15 cellular contexts compared by ENCODE assay signal in genomic region chr16:11232302-11232851, GRCh38. TPM values are rescaled to one million over a fixed set of nuclear protein-coding genes. Genes with fewer than 3 reads are reported as not detected.
A peak's percentile ranks its signal among the peaks of the same experiment; 100 is the strongest.
DNase-seq lines count a peak whose midpoint lies in the region; ATAC-seq lines count a peak whose summit lies in the region.
"Had no signal": no experiment of that assay in that cellular context is flagged by ENCODE, and none has a peak within 500 bp of the region (broad histone marks: within the 10 kb centered on the region; RNA-seq: fewer than 3 reads in every experiment).

No MANE protein-coding gene starts in this region.

- no peaks in the 10 kb centered on the region for H3F3A ChIP-seq in GM23248 (ENCODE audit: insufficient read depth)

- H3K27me3 ChIP-seq in neuronal stem cell (ENCODE audit: control insufficient read depth in 3 of 3, insufficient read depth in 3 of 3, low read depth in 1 of 3, low read length in 3 of 3) (peaks cover 0 to 12% (median 0%) of the 10 kb centered on the region in 3 experiments), GM23248 (replicated peaks; ENCODE audit: insufficient read depth) (no peaks in the 10 kb centered on the region)
- H3K27me3 ChIP-seq: MG63 had no signal

- H4K20me1 ChIP-seq in GM23248 (ENCODE audit: insufficient read depth) = no peaks in the 10 kb centered on the region

- H4K8ac ChIP-seq in neuronal stem cell (ENCODE audit: low read depth, low read length) = no peak overlapping the region

- no peak overlapping the region for H2BK12ac ChIP-seq in neuronal stem cell (ENCODE audit: low read length)

- H3K36me3 ChIP-seq in neuronal stem cell (replicated peaks in 1 of 2; ENCODE audit: control insufficient read depth in 2 of 2, insufficient read depth in 2 of 2, low read length in 2 of 2) (no peaks in the 10 kb centered on the region), GM23248 (ENCODE audit: low read depth) (no peaks in the 10 kb centered on the region)
- H3K36me3 ChIP-seq: heart left ventricle, MG63 had no signal

- H2AK5ac ChIP-seq in neuronal stem cell (ENCODE audit: low read depth, low read length) = no peak overlapping the region

- H2AFZ ChIP-seq in neuronal stem cell (ENCODE audit: low read length) (peak overlapping the region; percentile 75), GM23248 (no peak overlapping the region)

- no peaks in the 10 kb centered on the region for H3K27me3 Mint-ChIP-seq in T-helper 2 cell treated with Interferon-gamma antibody and Interleukin-4, amounts not matched to agents 5 μg/mL and 100 μg/mL, for 36 hours (ENCODE audit: low read depth)
- no peaks in the 10 kb centered on the region for H3K27me3 Mint-ChIP-seq in IgD-negative memory B cell
- H3K27me3 Mint-ChIP-seq in activated naive CD8-positive, alpha-beta T cell treated with anti-CD3 and anti-CD28 coated beads, Interleukin-2, amount 50 U/mL, for 24 hours = no peaks in the 10 kb centered on the region

- ATAC-seq in activated naive CD8-positive, alpha-beta T cell treated with anti-CD3 and anti-CD28 coated beads, Interleukin-2, amount 50 U/mL, for 24 hours = no peak
- no peak for ATAC-seq in GM21360 (IDR thresholded peaks at IDR 0.05; ENCODE audit: unreplicated experiment)

- H3K23ac ChIP-seq in neuronal stem cell (ENCODE audit: low read depth, low read length, poor library complexity) = no peak overlapping the region

- no peak overlapping the region for H3K27ac ChIP-seq in neuronal stem cell (replicated peaks; ENCODE audit: low read length)
- H3K27ac ChIP-seq in GM23248 = no peak overlapping the region

- no peak overlapping the region for H2BK5ac ChIP-seq in neuronal stem cell (ENCODE audit: low read length)

- in situ Hi-C loops in GM23248 (cut with MboI) = no loop called here

- H3K79me2 ChIP-seq in GM23248 (ENCODE audit: insufficient read depth) = no peaks in the 10 kb centered on the region

- H3K18ac ChIP-seq in neuronal stem cell (ENCODE audit: low read length) = no peak overlapping the region

- H3K27ac Mint-ChIP-seq in T-helper 2 cell treated with Interferon-gamma antibody and Interleukin-4, amounts not matched to agents 5 μg/mL and 100 μg/mL, for 36 hours = peak overlapping the region; percentile 97
- H3K27ac Mint-ChIP-seq in IgD-negative memory B cell = peak overlapping the region in 1 of 3 donors; percentile 80
- peak overlapping the region; percentile 97 for H3K27ac Mint-ChIP-seq in activated naive CD8-positive, alpha-beta T cell treated with anti-CD3 and anti-CD28 coated beads, Interleukin-2, amount 50 U/mL, for 24 hours

- H3K9me2 ChIP-seq in GM23248 (ENCODE audit: insufficient read depth) = no peaks in the 10 kb centered on the region

- H3K4me1 ChIP-seq in neuronal stem cell (ENCODE audit: control insufficient read depth in 2 of 2, insufficient read depth in 1 of 2, low read depth in 1 of 2, low read length in 2 of 2) (peaks cover 2 to 5% of the 10 kb centered on the region in 2 donors), GM23248 (ENCODE audit: insufficient read depth) (peaks cover 3% of the 10 kb centered on the region; the same call in 1 of the 2 replicates)

- H3K4me2 ChIP-seq in neuronal stem cell (ENCODE audit: insufficient read depth, low read length, poor library complexity, severe bottlenecking) = no peak overlapping the region
- H3K4me2 ChIP-seq in GM23248 (ENCODE audit: unreplicated experiment) = no peak overlapping the region

- no peaks in the 10 kb centered on the region for H3K9me3 Mint-ChIP-seq in T-helper 2 cell treated with Interferon-gamma antibody and Interleukin-4, amounts not matched to agents 5 μg/mL and 100 μg/mL, for 36 hours
- H3K9me3 Mint-ChIP-seq in IgD-negative memory B cell = no peaks in the 10 kb centered on the region
- H3K9me3 Mint-ChIP-seq in activated naive CD8-positive, alpha-beta T cell treated with anti-CD3 and anti-CD28 coated beads, Interleukin-2, amount 50 U/mL, for 24 hours = no peaks in the 10 kb centered on the region

- H3K14ac ChIP-seq in neuronal stem cell (ENCODE audit: low read length) = no peak overlapping the region

- no CpG with 5 or more reads among the region's 3 CpGs for WGBS in neuronal stem cell (ENCODE audit: extremely low coverage in 2 of 2, insufficient read length in 2 of 2, insufficient replicate concordance in 1 of 2), 2 donors
- WGBS in GM23248 (ENCODE audit: low coverage in 1 of 2, low lambda C conversion rate in 2 of 2, missing lambda C conversion rate in 2 of 2), 2 experiments = 92 to 95% methylated on average over 2 to 3 of the region's 3 CpGs

- H3K9ac ChIP-seq in neuronal stem cell (ENCODE audit: low read depth, low read length, poor library complexity) = no peak overlapping the region
- no peak overlapping the region for H3K9ac ChIP-seq in GM23248

- H2BK120ac ChIP-seq in neuronal stem cell (ENCODE audit: low read depth, low read length) = no peak overlapping the region

- H3K79me1 ChIP-seq in neuronal stem cell (ENCODE audit: low read depth, low read length) = no peaks in the 10 kb centered on the region

- peaks cover 79% of the 10 kb centered on the region for H3K4me1 Mint-ChIP-seq in T-helper 2 cell treated with Interferon-gamma antibody and Interleukin-4, amounts not matched to agents 5 μg/mL and 100 μg/mL, for 36 hours (ENCODE audit: low read depth)
- H3K4me1 Mint-ChIP-seq in IgD-negative memory B cell = peaks cover 6 to 14% (median 12%) of the 10 kb centered on the region in 3 donors
- H3K4me1 Mint-ChIP-seq in activated naive CD8-positive, alpha-beta T cell treated with anti-CD3 and anti-CD28 coated beads, Interleukin-2, amount 50 U/mL, for 24 hours = peaks cover 85% of the 10 kb centered on the region

- H4K91ac ChIP-seq in neuronal stem cell (ENCODE audit: low read depth, low read length, poor library complexity) = no peak overlapping the region

- no peak overlapping the region for H3K4ac ChIP-seq in neuronal stem cell (ENCODE audit: low read length)

- H3K36me3 Mint-ChIP-seq in T-helper 2 cell treated with Interferon-gamma antibody and Interleukin-4, amounts not matched to agents 5 μg/mL and 100 μg/mL, for 36 hours (ENCODE audit: low read depth) = no peaks in the 10 kb centered on the region
- no peaks in the 10 kb centered on the region for H3K36me3 Mint-ChIP-seq in IgD-negative memory B cell
- no peaks in the 10 kb centered on the region for H3K36me3 Mint-ChIP-seq in activated naive CD8-positive, alpha-beta T cell treated with anti-CD3 and anti-CD28 coated beads, Interleukin-2, amount 50 U/mL, for 24 hours (ENCODE audit: low read depth)

- H3K4me3 Mint-ChIP-seq in T-helper 2 cell treated with Interferon-gamma antibody and Interleukin-4, amounts not matched to agents 5 μg/mL and 100 μg/mL, for 36 hours = peak overlapping the region; percentile 83
- peak overlapping the region; percentile 45 to 86 (median 66) for H3K4me3 Mint-ChIP-seq in IgD-negative memory B cell
- H3K4me3 Mint-ChIP-seq in activated naive CD8-positive, alpha-beta T cell treated with anti-CD3 and anti-CD28 coated beads, Interleukin-2, amount 50 U/mL, for 24 hours = peak overlapping the region; percentile 65

- no peaks in the 10 kb centered on the region for H3K9me3 ChIP-seq in neuronal stem cell (replicated peaks in 1 of 2; ENCODE audit: control insufficient read depth in 2 of 2, insufficient read depth in 1 of 2, low read depth in 1 of 2, low read length in 2 of 2)
- H3K9me3 ChIP-seq in GM23248 (ENCODE audit: low read depth) = no peaks in the 10 kb centered on the region
- H3K9me3 ChIP-seq: heart left ventricle, MG63 had no signal

- no peak overlapping the region for H2BK15ac ChIP-seq in neuronal stem cell (ENCODE audit: low read length)

- H3K4me3 ChIP-seq in neuronal stem cell (ENCODE audit: low read length in 2 of 2) = no peak overlapping the region
- no peak overlapping the region for H3K4me3 ChIP-seq in GM23248
- H3K4me3 ChIP-seq: MG63 had no signal

- no peak for DNase-seq in T-helper 2 cell treated with Interferon-gamma antibody and Interleukin-4, amounts not matched to agents 5 μg/mL and 100 μg/mL, for 36 hours (ENCODE audit: low spot score)
- DNase-seq in T-helper 2 cell (no peak), neuronal stem cell (ENCODE audit: low spot score) (no peak), SIG-M5 (lab: John Stamatoyannopoulos, UW) (no peak), GM23248 (no peak)
- DNase-seq in activated naive CD8-positive, alpha-beta T cell treated with anti-CD3 and anti-CD28 coated beads, Interleukin-2, amount 50 U/mL, for 24 hours = no peak
- DNase-seq: 8988T, MG63, NCI-H2081, NCI-H748 treated with DMSO at 0.1 percent for 48 hours had no signal

RNA-seq across cellular contexts. Expression of gene SOCS1, which starts 23.6 kb away (rescaled TPM):
- polyA plus RNA-seq in IgD-negative memory B cell = 39.1 TPM
- 3.4 TPM for polyA plus RNA-seq in neuronal stem cell (2013, experiment 1 of 2)
- polyA plus RNA-seq in neuronal stem cell (2013, experiment 2 of 2) = 3.6 TPM
- total RNA-seq in GM23248 (2014; rRNA removed; shearing (Covaris generic)) = 1.4 and 2.0 TPM in 2 replicates
- 1.6 and 2.3 TPM in 2 replicates for polyA plus RNA-seq in GM23248 (2016; fragmentation: Nextera tagmentation; extraction: Ambion mirVana)

RNA-seq across cellular contexts. Expression of gene TNP2, which starts 36.7 kb away (rescaled TPM):
- polyA plus RNA-seq in IgD-negative memory B cell (not detected), GM23248 (2016; fragmentation: Nextera tagmentation; extraction: Ambion mirVana) (not detected in 2 replicates)
- not detected for polyA plus RNA-seq in neuronal stem cell (2013, experiment 1 of 2)
- polyA plus RNA-seq in neuronal stem cell (2013, experiment 2 of 2) = not detected
- not detected in 2 replicates for total RNA-seq in GM23248 (2014; rRNA removed; shearing (Covaris generic))
- total RNA-seq: heart left ventricle; kidney epithelial cell; T-helper 2 cell treated with Interferon-gamma antibody and Interleukin-4, amounts not matched to agents 100 ng/mL and 5 ng/mL, for 36 hours had no signal
- polyA plus RNA-seq: heart left ventricle had no signal

RNA-seq across cellular contexts. Expression of gene PRM3, which starts 41.1 kb away (rescaled TPM):
- not detected for polyA plus RNA-seq in IgD-negative memory B cell
- polyA plus RNA-seq in neuronal stem cell (2013, experiment 1 of 2) = not detected
- polyA plus RNA-seq in neuronal stem cell (2013, experiment 2 of 2) = not detected
- total RNA-seq in GM23248 (2014; rRNA removed; shearing (Covaris generic)) = not detected in 2 replicates
- polyA plus RNA-seq in GM23248 (2016; fragmentation: Nextera tagmentation; extraction: Ambion mirVana) = not detected in 2 replicates
- total RNA-seq: heart left ventricle; kidney epithelial cell; T-helper 2 cell treated with Interferon-gamma antibody and Interleukin-4, amounts not matched to agents 100 ng/mL and 5 ng/mL, for 36 hours had no signal
- polyA plus RNA-seq: heart left ventricle had no signal

RNA-seq across cellular contexts. Expression of gene PRM2, which starts 43.9 kb away (rescaled TPM):
- polyA plus RNA-seq in IgD-negative memory B cell (not detected), GM23248 (2016; fragmentation: Nextera tagmentation; extraction: Ambion mirVana) (not detected in 2 replicates)
- polyA plus RNA-seq in neuronal stem cell (2013, experiment 1 of 2) = not detected
- not detected for polyA plus RNA-seq in neuronal stem cell (2013, experiment 2 of 2)
- total RNA-seq in GM23248 (2014; rRNA removed; shearing (Covaris generic)) = not detected in 2 replicates
- total RNA-seq: heart left ventricle; kidney epithelial cell; T-helper 2 cell treated with Interferon-gamma antibody and Interleukin-4, amounts not matched to agents 100 ng/mL and 5 ng/mL, for 36 hours had no signal
- polyA plus RNA-seq: heart left ventricle had no signal

RNA-seq across cellular contexts. Expression of gene PRM1, which starts 48.8 kb away (rescaled TPM):
- not detected for polyA plus RNA-seq in IgD-negative memory B cell
- polyA plus RNA-seq in neuronal stem cell (2013, experiment 1 of 2) = not detected
- not detected for polyA plus RNA-seq in neuronal stem cell (2013, experiment 2 of 2)
- total RNA-seq in GM23248 (2014; rRNA removed; shearing (Covaris generic)) = not detected in 2 replicates
- not detected in 2 replicates for polyA plus RNA-seq in GM23248 (2016; fragmentation: Nextera tagmentation; extraction: Ambion mirVana)
- total RNA-seq: heart left ventricle; kidney epithelial cell; T-helper 2 cell treated with Interferon-gamma antibody and Interleukin-4, amounts not matched to agents 100 ng/mL and 5 ng/mL, for 36 hours had no signal
- polyA plus RNA-seq: heart left ventricle had no signal

Comparison
In these comparisons a context has a peak if more than half of its experiments do, and no peak if none do; other contexts are left out.
1. RNA of gene SOCS1, which starts 23.6 kb away (polyA plus RNA-seq): 39.1 TPM in IgD-negative memory B cell (single experiment); 1.6 to 2.3 TPM in GM23248; every median in the first group is over 10 times any median in the second.
2. Peak in every context shown above with its lines, with median percentiles within 50 percentile points of each other: H3K4me3 Mint-ChIP-seq.